In genomic region chr15:48803877-48804276, GRCh38 we compare ENCODE assay signal across 24 cellular contexts. TPM values are rescaled to one million over a fixed set of nuclear protein-coding genes. Genes with fewer than 3 reads are reported as not detected.
DNase-seq lines count a peak whose midpoint lies in the region; FAIRE-seq and TF ChIP-seq lines count a peak whose summit lies in the region.
"Had no signal": no experiment of that assay in that cellular context is flagged by ENCODE, and none has a peak within 500 bp of the region (broad histone marks: within the 10 kb centered on the region; RNA-seq: fewer than 3 reads in every experiment).

No MANE protein-coding gene starts in this region.

- peaks cover 11% of the 10 kb centered on the region; the same call in 1 of the 2 replicates for H3K36me3 Mint-ChIP-seq in HFFc6 (ENCODE audit: low read depth)
- H3K36me3 Mint-ChIP-seq: natural killer cell had no signal

- intact Hi-C loops in ascending aorta (cut with DNase I): loop anchor here (10.0 kb wide), 1 partner anchor 309 kb away; no protein-coding TSS in a partner anchor

- peak; percentile 60 for DNase-seq in DMS79 (lab: John Stamatoyannopoulos, UW)
- DNase-seq in HFFc6: no peak
- DNase-seq in NCI-H69 (lab: John Stamatoyannopoulos, UW): peak; percentile 88
- peak; percentile 64 for DNase-seq in islet precursor cell
- DNase-seq in stimulated activated CD4-positive, alpha-beta T cell treated with anti-CD3 and anti-CD28 coated beads, Interleukin-4, amount 100 ng/mL, for 1 hour: no peak
- no peak for DNase-seq in H54 (ENCODE audit: insufficient read length, low spot score)
- DNase-seq in ascending aorta (ENCODE audit: low spot score in 2 of 2): no peak
- DNase-seq: amniotic stem cell; DMS153; GF-D8; left cardiac atrium; mucosa of descending colon; natural killer cell; nucleus accumbens; SIG-M5; stimulated activated CD4-positive, alpha-beta T cell treated with anti-CD3 and anti-CD28 coated beads, Interleukin-4, amount 100 ng/mL, for 4 hours; transverse colon had no signal

- H3K27me3 Mint-ChIP-seq in HFFc6 (ENCODE audit: insufficient read depth): no peaks in the 10 kb centered on the region
- H3K27me3 Mint-ChIP-seq: activated naive CD4-positive, alpha-beta T cell treated with anti-CD3 and anti-CD28 coated beads, Interleukin-2, amount 50 U/mL, for 24 hours had no signal

- peaks cover 72% of the 10 kb centered on the region for H3K4me1 Mint-ChIP-seq in HFFc6 (ENCODE audit: low read depth)

- no peaks in the 10 kb centered on the region for H3K4me1 ChIP-seq in ascending aorta

- no peak overlapping the region for H3K4me3 Mint-ChIP-seq in HFFc6
- H3K4me3 Mint-ChIP-seq: activated naive CD4-positive, alpha-beta T cell treated with anti-CD3 and anti-CD28 coated beads, Interleukin-2, amount 50 U/mL, for 24 hours; natural killer cell had no signal

- no peaks in the 10 kb centered on the region for H3K9me3 ChIP-seq in ascending aorta
- H3K9me3 ChIP-seq: BLaER1, gastroesophageal sphincter, mucosa of descending colon, transverse colon had no signal

- no peak for TF ChIP-seq POLR2A in H54 (IDR thresholded peaks at IDR 0.05; ENCODE audit: low read depth, low read length)

- no peak for TF ChIP-seq CTCF in HFFc6 (IDR thresholded peaks at IDR 0.05)
- TF ChIP-seq CTCF in ascending aorta (IDR thresholded peaks at IDR 0.05): no peak

- no peaks in the 10 kb centered on the region for H3K36me3 ChIP-seq in ascending aorta
- H3K36me3 ChIP-seq: gastroesophageal sphincter, transverse colon had no signal

- no peak overlapping the region for H3K4me3 ChIP-seq in ascending aorta
- H3K4me3 ChIP-seq: BLaER1, gastroesophageal sphincter, hepatocyte, lung, mucosa of descending colon, transverse colon had no signal

- H3K27ac ChIP-seq in ascending aorta: no peak overlapping the region
- H3K27ac ChIP-seq: BLaER1, gastroesophageal sphincter, hepatocyte, transverse colon had no signal

- H3K9me3 Mint-ChIP-seq in HFFc6: no peaks in the 10 kb centered on the region
- H3K9me3 Mint-ChIP-seq: activated naive CD4-positive, alpha-beta T cell treated with anti-CD3 and anti-CD28 coated beads, Interleukin-2, amount 50 U/mL, for 24 hours; activated T-helper 2 cell treated with anti-CD3 and anti-CD28 coated beads, Interferon-gamma antibody, Interleukin-2, Interleukin-4, amounts not matched to agents 10 μg/mL and 5 μg/mL and 100 μg/mL, durations not matched to agents 14 hours and 24 hours and 36 hours; natural killer cell had no signal

- H3K27me3 ChIP-seq in ascending aorta: no peaks in the 10 kb centered on the region
- H3K27me3 ChIP-seq: BLaER1, gastroesophageal sphincter, hepatocyte, transverse colon had no signal

- no peak for FAIRE-seq in H54 (lab: Jason Lieb, UNC)
- FAIRE-seq: endothelial cell of umbilical vein had no signal

- H3K27ac Mint-ChIP-seq in HFFc6: peak overlapping the region; percentile 18; the same call in 1 of the 2 replicates
- H3K27ac Mint-ChIP-seq: activated naive CD4-positive, alpha-beta T cell treated with anti-CD3 and anti-CD28 coated beads, Interleukin-2, amount 50 U/mL, for 24 hours; natural killer cell had no signal

RNA-seq across cellular contexts. Expression of gene CEP152, which starts 7.0 kb away (rescaled TPM):
- total RNA-seq in HFFc6 (2021; fragmentation: NEBNext Ultra II Directional; extraction: Animal tissue kit (Norgen Biotek cat#: 25700)): 1 to 10 TPM; 3.4 to 7.5 (median 6.5) TPM
- 1.1 TPM for total RNA-seq in ascending aorta

Comparison
In these comparisons a context has a peak if more than half of its experiments do, and no peak if none do; other contexts are left out.
1. DNase-seq: peak in DMS79 (single experiment), NCI-H69 (single experiment) and islet precursor cell (single experiment); none in HFFc6 (single experiment), stimulated activated CD4-positive, alpha-beta T cell treated with anti-CD3 and anti-CD28 coated beads, Interleukin-4, amount 100 ng/mL, for 1 hour (single experiment), H54 (single experiment) and ascending aorta (0 of 2).